Comparison of ENCODE assay signal across 1 cellular context in the genomic region with DNA sequence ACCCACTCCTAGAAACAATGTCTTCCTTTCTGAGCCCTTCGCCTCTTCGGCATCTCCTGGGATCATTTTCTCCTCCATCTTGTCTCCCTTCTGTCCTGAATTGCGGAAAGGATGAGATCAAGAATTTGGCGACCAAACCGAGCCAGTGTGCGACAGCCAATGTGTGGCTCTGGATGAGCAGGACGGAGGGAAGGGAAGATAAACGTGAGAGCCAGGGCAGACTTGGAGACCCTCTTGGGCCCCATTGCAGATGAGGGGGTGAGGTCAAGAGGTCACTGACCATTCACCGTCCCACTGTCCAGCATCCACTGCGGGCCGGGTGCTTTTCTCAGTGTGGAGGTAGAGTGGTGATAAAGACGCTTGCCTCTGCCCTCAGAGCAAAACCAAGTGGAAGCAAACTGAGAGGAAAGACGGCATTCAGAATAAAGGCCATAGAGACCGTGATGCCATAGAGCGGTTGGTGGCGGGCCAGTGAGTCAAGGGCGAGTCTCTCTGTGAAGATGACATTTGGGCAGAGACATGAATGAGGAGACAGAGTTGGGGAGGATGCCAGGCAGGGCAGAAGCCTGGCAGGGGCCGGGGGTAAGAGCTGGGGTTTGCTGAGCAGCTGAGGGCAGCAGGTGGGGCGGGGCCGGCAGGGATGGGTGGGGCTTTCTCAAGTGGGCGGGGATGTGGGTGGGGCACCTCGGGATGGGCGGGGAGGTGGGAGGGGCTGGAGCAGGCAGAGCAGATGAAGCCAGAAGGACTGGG.
TF ChIP-seq lines count a peak whose summit lies in the region.

No MANE protein-coding gene starts in this region.

TF ChIP-seq in K562, 482 proteins besides CTCF, POLR2A, EP300 and RAD21 (continued from another document):
- TF ChIP-seq ERF (CRISPR knock-in tag; IDR thresholded peaks at IDR 0.05) (no peak), TAL1 (IDR thresholded peaks at IDR 0.05) (no peak), ZNF212 (CRISPR knock-in tag; IDR thresholded peaks at IDR 0.05) (no peak), EWSR1 (IDR thresholded peaks at IDR 0.05; ENCODE audit: borderline replicate concordance, low read depth, partially characterized antibody) (no peak)
- TF ChIP-seq, protein P1, sequence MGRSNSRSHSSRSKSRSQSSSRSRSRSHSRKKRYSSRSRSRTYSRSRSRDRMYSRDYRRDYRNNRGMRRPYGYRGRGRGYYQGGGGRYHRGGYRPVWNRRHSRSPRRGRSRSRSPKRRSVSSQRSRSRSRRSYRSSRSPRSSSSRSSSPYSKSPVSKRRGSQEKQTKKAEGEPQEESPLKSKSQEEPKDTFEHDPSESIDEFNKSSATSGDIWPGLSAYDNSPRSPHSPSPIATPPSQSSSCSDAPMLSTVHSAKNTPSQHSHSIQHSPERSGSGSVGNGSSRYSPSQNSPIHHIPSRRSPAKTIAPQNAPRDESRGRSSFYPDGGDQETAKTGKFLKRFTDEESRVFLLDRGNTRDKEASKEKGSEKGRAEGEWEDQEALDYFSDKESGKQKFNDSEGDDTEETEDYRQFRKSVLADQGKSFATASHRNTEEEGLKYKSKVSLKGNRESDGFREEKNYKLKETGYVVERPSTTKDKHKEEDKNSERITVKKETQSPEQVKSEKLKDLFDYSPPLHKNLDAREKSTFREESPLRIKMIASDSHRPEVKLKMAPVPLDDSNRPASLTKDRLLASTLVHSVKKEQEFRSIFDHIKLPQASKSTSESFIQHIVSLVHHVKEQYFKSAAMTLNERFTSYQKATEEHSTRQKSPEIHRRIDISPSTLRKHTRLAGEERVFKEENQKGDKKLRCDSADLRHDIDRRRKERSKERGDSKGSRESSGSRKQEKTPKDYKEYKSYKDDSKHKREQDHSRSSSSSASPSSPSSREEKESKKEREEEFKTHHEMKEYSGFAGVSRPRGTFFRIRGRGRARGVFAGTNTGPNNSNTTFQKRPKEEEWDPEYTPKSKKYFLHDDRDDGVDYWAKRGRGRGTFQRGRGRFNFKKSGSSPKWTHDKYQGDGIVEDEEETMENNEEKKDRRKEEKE (IDR thresholded peaks at IDR 0.05; ENCODE audit: borderline replicate concordance in 1 of 2, control insufficient read depth in 1 of 2, low read depth in 2 of 2, low read length in 1 of 2) = no peak
- TF ChIP-seq, protein P2, sequence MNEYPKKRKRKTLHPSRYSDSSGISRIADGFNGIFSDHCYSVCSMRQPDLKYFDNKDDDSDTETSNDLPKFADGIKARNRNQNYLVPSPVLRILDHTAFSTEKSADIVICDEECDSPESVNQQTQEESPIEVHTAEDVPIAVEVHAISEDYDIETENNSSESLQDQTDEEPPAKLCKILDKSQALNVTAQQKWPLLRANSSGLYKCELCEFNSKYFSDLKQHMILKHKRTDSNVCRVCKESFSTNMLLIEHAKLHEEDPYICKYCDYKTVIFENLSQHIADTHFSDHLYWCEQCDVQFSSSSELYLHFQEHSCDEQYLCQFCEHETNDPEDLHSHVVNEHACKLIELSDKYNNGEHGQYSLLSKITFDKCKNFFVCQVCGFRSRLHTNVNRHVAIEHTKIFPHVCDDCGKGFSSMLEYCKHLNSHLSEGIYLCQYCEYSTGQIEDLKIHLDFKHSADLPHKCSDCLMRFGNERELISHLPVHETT (CRISPR knock-in tag; conservative IDR thresholded peaks at IDR 0.05 in 1 of 2, IDR thresholded peaks at IDR 0.05 in 1 of 2) = no peak
- TF ChIP-seq, protein P3, sequence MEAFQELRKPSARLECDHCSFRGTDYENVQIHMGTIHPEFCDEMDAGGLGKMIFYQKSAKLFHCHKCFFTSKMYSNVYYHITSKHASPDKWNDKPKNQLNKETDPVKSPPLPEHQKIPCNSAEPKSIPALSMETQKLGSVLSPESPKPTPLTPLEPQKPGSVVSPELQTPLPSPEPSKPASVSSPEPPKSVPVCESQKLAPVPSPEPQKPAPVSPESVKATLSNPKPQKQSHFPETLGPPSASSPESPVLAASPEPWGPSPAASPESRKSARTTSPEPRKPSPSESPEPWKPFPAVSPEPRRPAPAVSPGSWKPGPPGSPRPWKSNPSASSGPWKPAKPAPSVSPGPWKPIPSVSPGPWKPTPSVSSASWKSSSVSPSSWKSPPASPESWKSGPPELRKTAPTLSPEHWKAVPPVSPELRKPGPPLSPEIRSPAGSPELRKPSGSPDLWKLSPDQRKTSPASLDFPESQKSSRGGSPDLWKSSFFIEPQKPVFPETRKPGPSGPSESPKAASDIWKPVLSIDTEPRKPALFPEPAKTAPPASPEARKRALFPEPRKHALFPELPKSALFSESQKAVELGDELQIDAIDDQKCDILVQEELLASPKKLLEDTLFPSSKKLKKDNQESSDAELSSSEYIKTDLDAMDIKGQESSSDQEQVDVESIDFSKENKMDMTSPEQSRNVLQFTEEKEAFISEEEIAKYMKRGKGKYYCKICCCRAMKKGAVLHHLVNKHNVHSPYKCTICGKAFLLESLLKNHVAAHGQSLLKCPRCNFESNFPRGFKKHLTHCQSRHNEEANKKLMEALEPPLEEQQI (IDR thresholded peaks at IDR 0.05) = no peak
- TF ChIP-seq, protein P4, sequence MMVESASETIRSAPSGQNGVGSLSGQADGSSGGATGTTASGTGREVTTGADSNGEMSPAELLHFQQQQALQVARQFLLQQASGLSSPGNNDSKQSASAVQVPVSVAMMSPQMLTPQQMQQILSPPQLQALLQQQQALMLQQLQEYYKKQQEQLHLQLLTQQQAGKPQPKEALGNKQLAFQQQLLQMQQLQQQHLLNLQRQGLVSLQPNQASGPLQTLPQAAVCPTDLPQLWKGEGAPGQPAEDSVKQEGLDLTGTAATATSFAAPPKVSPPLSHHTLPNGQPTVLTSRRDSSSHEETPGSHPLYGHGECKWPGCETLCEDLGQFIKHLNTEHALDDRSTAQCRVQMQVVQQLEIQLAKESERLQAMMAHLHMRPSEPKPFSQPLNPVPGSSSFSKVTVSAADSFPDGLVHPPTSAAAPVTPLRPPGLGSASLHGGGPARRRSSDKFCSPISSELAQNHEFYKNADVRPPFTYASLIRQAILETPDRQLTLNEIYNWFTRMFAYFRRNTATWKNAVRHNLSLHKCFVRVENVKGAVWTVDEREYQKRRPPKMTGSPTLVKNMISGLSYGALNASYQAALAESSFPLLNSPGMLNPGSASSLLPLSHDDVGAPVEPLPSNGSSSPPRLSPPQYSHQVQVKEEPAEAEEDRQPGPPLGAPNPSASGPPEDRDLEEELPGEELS (CRISPR knock-in tag; IDR thresholded peaks at IDR 0.05; ENCODE audit: borderline replicate concordance) = no peak
TF ChIP-seq in K562: peak in this region for 0.
